8 cellular contexts compared by ENCODE assay signal in the genomic region with DNA sequence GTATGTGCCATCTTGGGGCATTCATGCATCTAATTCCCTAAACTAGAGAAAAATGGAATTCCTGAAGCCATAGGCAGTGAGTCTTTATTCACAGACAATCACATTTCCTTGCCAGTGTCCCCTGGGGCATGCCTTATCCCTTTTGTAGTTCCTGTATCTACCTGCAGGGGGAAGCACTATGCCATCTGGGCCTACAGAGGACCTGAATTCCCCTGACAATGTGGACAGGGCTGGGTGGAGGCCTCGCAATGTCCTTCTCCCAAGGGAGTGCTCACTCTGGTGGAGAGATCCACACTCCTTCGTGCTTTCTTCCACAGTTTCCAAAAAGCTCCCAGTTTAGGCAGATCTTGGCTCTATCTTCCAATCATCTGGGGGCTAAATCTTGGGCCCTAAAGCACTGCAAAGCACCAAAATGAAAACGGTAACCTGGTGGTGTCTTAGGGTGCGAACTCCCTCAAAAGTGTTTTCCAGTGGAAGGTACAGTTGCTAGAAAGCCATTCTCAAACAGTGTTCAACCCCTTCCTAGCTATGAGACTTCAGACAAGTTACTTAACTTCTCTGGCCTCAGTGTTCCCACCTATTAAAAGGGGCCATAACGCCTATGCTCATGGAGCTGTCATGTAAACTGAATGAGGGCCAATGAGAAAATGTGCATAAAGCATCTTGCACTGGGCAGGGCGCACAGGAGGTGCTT. TPM values are rescaled to one million over a fixed set of nuclear protein-coding genes. Genes with fewer than 3 reads are reported as not detected.
DNase-seq lines count a peak whose midpoint lies in the region; ATAC-seq and TF ChIP-seq lines count a peak whose summit lies in the region.

No MANE protein-coding gene starts in this region.

- no peak overlapping the region for H3K23ac ChIP-seq in mesenchymal stem cell (ENCODE audit: low read length in 2 of 2)

- POLR2A ChIA-PET in A673 (lab: Charles Lee; ENCODE audit: low non-redundant PET), result no interaction called here

- ATAC-seq in HG03175 (IDR thresholded peaks at IDR 0.05; ENCODE audit: unreplicated experiment), result peak; percentile 54

- no peak overlapping the region for H2BK12ac ChIP-seq in mesenchymal stem cell (ENCODE audit: low read length in 2 of 2)

- H3K4me1 ChIP-seq in A673 (ENCODE audit: insufficient read depth, low read length, poor library complexity, severe bottlenecking) (no peaks in the 10 kb centered on the region), mesenchymal stem cell (ENCODE audit: control insufficient read depth, insufficient read depth, low read depth, low read length) (peaks cover 10% of the 10 kb centered on the region)

- H3K18ac ChIP-seq in mesenchymal stem cell (ENCODE audit: low read depth in 1 of 2, low read length in 2 of 2), result no peak overlapping the region

- no peak overlapping the region for H2BK5ac ChIP-seq in mesenchymal stem cell (ENCODE audit: low read depth, low read length, poor library complexity, severe bottlenecking)

- BruUV-seq in A673 (replicated peaks; lab: Mats Ljungman, UMichigan), result no TSS peak

- H3K36me3 ChIP-seq in A673 (ENCODE audit: insufficient read depth, low read length, poor library complexity, severe bottlenecking) (no peaks in the 10 kb centered on the region), mesenchymal stem cell (ENCODE audit: control insufficient read depth in 1 of 2, insufficient read depth in 2 of 2, low read depth in 1 of 2, low read length in 2 of 2) (peaks cover 0 to 5% of the 10 kb centered on the region in 2 experiments)

- CTCF ChIA-PET in A673 (lab: Charles Lee), result no interaction called here

- H3K4me3 ChIP-seq in A673 (ENCODE audit: low read depth, low read length, poor library complexity, severe bottlenecking) (no peak overlapping the region), mesenchymal stem cell (ENCODE audit: insufficient read depth in 1 of 2, low read depth in 1 of 2, low read length in 2 of 2) (no peak overlapping the region)

- H3K4me2 ChIP-seq in mesenchymal stem cell (ENCODE audit: low read length, poor library complexity, severe bottlenecking), result no peak overlapping the region

- H2BK15ac ChIP-seq in mesenchymal stem cell (ENCODE audit: low read depth, poor library complexity, severe bottlenecking), result no peak overlapping the region

- no peak overlapping the region for H4K91ac ChIP-seq in mesenchymal stem cell (ENCODE audit: low read length)

- no peak overlapping the region for H3K9ac ChIP-seq in mesenchymal stem cell (ENCODE audit: low read length)

- no peaks in the 10 kb centered on the region for H3K9me3 ChIP-seq in A673 (ENCODE audit: low read depth, low read length, poor library complexity, severe bottlenecking)
- H3K9me3 ChIP-seq in mesenchymal stem cell (ENCODE audit: control insufficient read depth, low read length), result no peaks in the 10 kb centered on the region

- H3K79me1 ChIP-seq in mesenchymal stem cell (replicated peaks; ENCODE audit: low read length, poor library complexity, severe bottlenecking), result peaks cover 18% of the 10 kb centered on the region

- WGBS in mesenchymal stem cell, result 67% methylated on average over 6 of the region's 6 CpGs

- no peak overlapping the region for H3K4ac ChIP-seq in mesenchymal stem cell (ENCODE audit: low read depth in 1 of 2, low read length in 2 of 2)

- H3K27ac ChIP-seq in A673 (ENCODE audit: low read depth, low read length, poor library complexity, severe bottlenecking) (no peak overlapping the region), mesenchymal stem cell (ENCODE audit: low read length, poor library complexity, severe bottlenecking) (no peak overlapping the region)

- H3K27me3 ChIP-seq in A673 (replicated peaks; ENCODE audit: insufficient read depth, low read depth, low read length, poor library complexity) (no peaks in the 10 kb centered on the region), mesenchymal stem cell (ENCODE audit: control insufficient read depth in 1 of 2, insufficient read depth in 1 of 2, low read length in 2 of 2) (peaks cover 0 to 3% of the 10 kb centered on the region in 2 experiments)

- H2AK5ac ChIP-seq in mesenchymal stem cell (ENCODE audit: low read length, severe bottlenecking), result no peak overlapping the region

- no peak overlapping the region for H3K14ac ChIP-seq in mesenchymal stem cell (ENCODE audit: low read length in 2 of 2)

- in situ Hi-C loops in GM13977 (cut with MboI; ENCODE audit: low pct_unique_long_range_greater_than_20kb, low sequenced_read_pairs, unreplicated experiment), result no loop called here

- no peak overlapping the region for H2BK120ac ChIP-seq in mesenchymal stem cell (ENCODE audit: low read depth, low read length)

- TF ChIP-seq CTCF in A673 (conservative IDR thresholded peaks at IDR 0.05; ENCODE audit: low read depth, low read length), result peak; percentile 85
- peak; percentile 78 for TF ChIP-seq CTCF in GM13977 (IDR thresholded peaks at IDR 0.05; ENCODE audit: extremely low read depth, insufficient read depth, missing control alignments)

- H4K8ac ChIP-seq in mesenchymal stem cell (ENCODE audit: low read length), result no peak overlapping the region

- DNase-seq in A673 (ENCODE audit: low spot score) (peak; percentile 89), GM13977 (ENCODE audit: low spot score) (peak; percentile 63), NCI-H524 treated with DMSO at 0.1 percent for 48 hours (lab: John Stamatoyannopoulos, UW) (peak; percentile 42), ecto neural progenitor cell (ENCODE audit: low spot score) (peak; percentile 76), mesenchymal stem cell (peak; percentile 81)
- peak; percentile 52 for DNase-seq in activated CD4-positive, alpha-beta T cell treated with anti-CD3 and anti-CD28 coated beads, Interleukin-2, amount 50 U/mL, for 1 hour
- peak; percentile 22 to 73 (median 36) for DNase-seq in stimulated activated naive CD4-positive, alpha-beta T cell (lab: John Stamatoyannopoulos, UW)

- intact Hi-C loops in A673 (cut with micrococcal nuclease; ENCODE audit: unreplicated experiment), result loop anchor here (1.0 kb wide), 1 partner anchor 166 kb away; no protein-coding TSS in a partner anchor

- H2AFZ ChIP-seq in mesenchymal stem cell (ENCODE audit: low read depth, low read length), result no peak overlapping the region

RNA-seq across cellular contexts. Expression of a gene that starts 17.5 kb away (rescaled TPM):
- 9.1 and 11.5 TPM in 2 replicates for total RNA-seq in A673 (2021)
- polyA plus RNA-seq in mesenchymal stem cell (2013, experiment 1 of 2), result 4.0 TPM
- polyA plus RNA-seq in mesenchymal stem cell (2013, experiment 2 of 2), result 3.5 TPM

Comparison
In these comparisons a context has a peak if more than half of its experiments do, and no peak if none do; other contexts are left out.
1. DNase-seq: peak in every context shown above with its lines; median percentile 89 in A673; 81 in mesenchymal stem cell; 76 in ecto neural progenitor cell; 63 in GM13977; 52 in activated CD4-positive, alpha-beta T cell treated with anti-CD3 and anti-CD28 coated beads, Interleukin-2, amount 50 U/mL, for 1 hour; 42 in NCI-H524 treated with DMSO at 0.1 percent for 48 hours; 36 in stimulated activated naive CD4-positive, alpha-beta T cell.